ENCODE assay signal across 1 cellular context in genomic region chr7:102152672-102153585, GRCh38.
A peak's percentile ranks its signal among the peaks of the same experiment; 100 is the strongest.
TF ChIP-seq lines count a peak whose summit lies in the region.

No MANE protein-coding gene starts in this region.

TF ChIP-seq in HepG2, 621 proteins besides CTCF, POLR2A, EP300 and RAD21 (continued from another document and continues in another):
- TF ChIP-seq ZNF296 (CRISPR knock-in tag; conservative IDR thresholded peaks at IDR 0.05) (no peak), JARID2 (CRISPR knock-in tag; IDR thresholded peaks at IDR 0.05; ENCODE audit: insufficient replicate concordance) (no peak), HMG20B (CRISPR knock-in tag; conservative IDR thresholded peaks at IDR 0.05) (0 out of 2 replicates have a peak, but pooled peaks have one; percentile 34), SRSF1 (optimal IDR thresholded peaks at IDR 0.05; ENCODE audit: low read depth, low read length) (peak; percentile 10), IKZF1 (IDR thresholded peaks at IDR 0.05) (no peak), MLLT10 (CRISPR knock-in tag; IDR thresholded peaks at IDR 0.05) (no peak), ZNF775 (CRISPR knock-in tag; IDR thresholded peaks at IDR 0.05; ENCODE audit: borderline replicate concordance) (no peak), ZNF138 (CRISPR knock-in tag; IDR thresholded peaks at IDR 0.05; ENCODE audit: low read depth) (no peak), PHB2 (IDR thresholded peaks at IDR 0.05; ENCODE audit: partially characterized antibody) (no peak), HNF1B (CRISPR knock-in tag; IDR thresholded peaks at IDR 0.05) (peak; percentile 88), DNMT3B (CRISPR knock-in tag; conservative IDR thresholded peaks at IDR 0.05) (no peak), ATAD3A (CRISPR knock-in tag; IDR thresholded peaks at IDR 0.05) (no peak), PRMT3 (CRISPR knock-in tag; IDR thresholded peaks at IDR 0.05; ENCODE audit: borderline replicate concordance, low read depth) (no peak), TSC22D2 (CRISPR knock-in tag; IDR thresholded peaks at IDR 0.05; ENCODE audit: borderline replicate concordance) (no peak), PLSCR1 (CRISPR knock-in tag; IDR thresholded peaks at IDR 0.05; ENCODE audit: borderline replicate concordance) (no peak), AHDC1 (CRISPR knock-in tag; IDR thresholded peaks at IDR 0.05; ENCODE audit: borderline replicate concordance) (peak; percentile 68; the same call in 1 of the 2 replicates), HCFC1 (IDR thresholded peaks at IDR 0.05; ENCODE audit: low read depth, low read length) (no peak), ZNF282 (IDR thresholded peaks at IDR 0.05; ENCODE audit: partially characterized antibody) (no peak), MYC (CRISPR knock-in tag; IDR thresholded peaks at IDR 0.05; ENCODE audit: borderline replicate concordance) (peak; percentile 79; the same call in 1 of the 2 replicates), ZFYVE20 (CRISPR knock-in tag; IDR thresholded peaks at IDR 0.05; ENCODE audit: borderline replicate concordance, low read depth) (no peak), ZNF337 (CRISPR knock-in tag; IDR thresholded peaks at IDR 0.05; ENCODE audit: borderline replicate concordance, low read depth) (peak; percentile 48; the same call in 1 of the 2 replicates), PHF8 (CRISPR knock-in tag; IDR thresholded peaks at IDR 0.05) (peak; percentile 55; the same call in 1 of the 2 replicates), SNAPC5 (CRISPR knock-in tag; IDR thresholded peaks at IDR 0.05; ENCODE audit: borderline replicate concordance) (no peak), NKX3-1 (CRISPR knock-in tag; IDR thresholded peaks at IDR 0.05) (no peak), ZNF484 (CRISPR knock-in tag; IDR thresholded peaks at IDR 0.05; ENCODE audit: borderline replicate concordance, low read depth) (no peak), ARNT (IDR thresholded peaks at IDR 0.05) (no peak), DNMT1 (CRISPR knock-in tag; IDR thresholded peaks at IDR 0.05) (no peak), CENPBD1 (CRISPR knock-in tag; IDR thresholded peaks at IDR 0.05; ENCODE audit: borderline replicate concordance, low read depth) (no peak), ZNF790 (CRISPR knock-in tag; IDR thresholded peaks at IDR 0.05; ENCODE audit: borderline replicate concordance) (no peak), MIXL1 (CRISPR knock-in tag; IDR thresholded peaks at IDR 0.05) (peak; percentile 30; the same call in 1 of the 2 replicates), SYNCRIP (IDR thresholded peaks at IDR 0.05; ENCODE audit: insufficient read depth, low read depth, low read length) (no peak), PPARG (CRISPR knock-in tag; conservative IDR thresholded peaks at IDR 0.05) (peak; percentile 42), EZH2 (conservative IDR thresholded peaks at IDR 0.05; ENCODE audit: low read depth, low read length) (no peak), GTF2F1 (IDR thresholded peaks at IDR 0.05; ENCODE audit: low read length) (no peak), KAT7 (CRISPR knock-in tag; IDR thresholded peaks at IDR 0.05; ENCODE audit: borderline replicate concordance) (peak; percentile 41; the same call in 1 of the 2 replicates), CEBPG (CRISPR knock-in tag; IDR thresholded peaks at IDR 0.05) (peak; percentile 89), KDM3A (CRISPR knock-in tag; IDR thresholded peaks at IDR 0.05; ENCODE audit: low read depth) (peak; percentile 54; the same call in 1 of the 2 replicates), CBX2 (IDR thresholded peaks at IDR 0.05; ENCODE audit: low read depth, low read length) (no peak), CBX2 (CRISPR knock-in tag; IDR thresholded peaks at IDR 0.05; ENCODE audit: low read depth) (no peak), EEA1 (CRISPR knock-in tag; IDR thresholded peaks at IDR 0.05; ENCODE audit: borderline replicate concordance) (no peak), PATZ1 (CRISPR knock-in tag; IDR thresholded peaks at IDR 0.05) (peak; percentile 88), WIZ (CRISPR knock-in tag; IDR thresholded peaks at IDR 0.05) (no peak), REL (CRISPR knock-in tag; conservative IDR thresholded peaks at IDR 0.05) (no peak), MAF1 (CRISPR knock-in tag; IDR thresholded peaks at IDR 0.05; ENCODE audit: borderline replicate concordance) (no peak), ZNF784 (CRISPR knock-in tag; IDR thresholded peaks at IDR 0.05; ENCODE audit: borderline replicate concordance) (no peak), FLYWCH1 (CRISPR knock-in tag; IDR thresholded peaks at IDR 0.05) (no peak), MBD4 (IDR thresholded peaks at IDR 0.05; ENCODE audit: borderline replicate concordance, low read length) (no peak), ZNF12 (CRISPR knock-in tag; IDR thresholded peaks at IDR 0.05) (peak; percentile 14; the same call in 1 of the 2 replicates), ZNF136 (CRISPR knock-in tag; IDR thresholded peaks at IDR 0.05; ENCODE audit: low read depth) (no peak), MED8 (CRISPR knock-in tag; IDR thresholded peaks at IDR 0.05; ENCODE audit: insufficient replicate concordance) (no peak), SIX4 (CRISPR knock-in tag; IDR thresholded peaks at IDR 0.05) (no peak), HOXA7 (CRISPR knock-in tag; IDR thresholded peaks at IDR 0.05) (no peak), FOXJ3 (CRISPR knock-in tag; IDR thresholded peaks at IDR 0.05; ENCODE audit: borderline replicate concordance) (peak; percentile 71; the same call in 1 of the 2 replicates), ZNF841 (CRISPR knock-in tag; IDR thresholded peaks at IDR 0.05; ENCODE audit: borderline replicate concordance) (no peak), NFE2L2 (IDR thresholded peaks at IDR 0.05; ENCODE audit: low read length) (no peak), ELF3 (CRISPR knock-in tag; IDR thresholded peaks at IDR 0.05) (peak; percentile 81), ZNF547 (CRISPR knock-in tag; IDR thresholded peaks at IDR 0.05) (no peak), ZNF350 (CRISPR knock-in tag; IDR thresholded peaks at IDR 0.05; ENCODE audit: borderline replicate concordance, low read depth) (peak; percentile 90)
